8 cellular contexts compared by ENCODE assay signal in genomic region chr17:7854851-7855642, GRCh38. TPM values are rescaled to one million over a fixed set of nuclear protein-coding genes. Genes with fewer than 3 reads are reported as not detected.
DNase-seq lines count a peak whose midpoint lies in the region; ATAC-seq and TF ChIP-seq lines count a peak whose summit lies in the region.

TSS of gene TMEM88 (plus strand) at chr17:7855066. CDS start at chr17:7855075, 9 bp downstream.

- H3K4me1 ChIP-seq in iPS-15b (ENCODE audit: control insufficient read depth, insufficient read depth, low read length) (peaks cover 8% of the 10 kb centered on the region), skeletal muscle tissue (ENCODE audit: control insufficient read depth in 3 of 3, insufficient read depth in 3 of 3, low read length in 3 of 3) (peaks cover 46 to 56% (median 50%) of the 10 kb centered on the region in 3 donors)

- DNase-seq in HL-60 (ENCODE audit: low read depth in 1 of 2, low spot score in 1 of 2) (no peak), HUDEP-2 (lab: John Stamatoyannopoulos, UW; ENCODE audit: unreplicated experiment in 76 of 76) (no peak), T-helper 1 cell (no peak)
- DNase-seq in activated T-cell treated with anti-CD3 and anti-CD28 coated beads, Interleukin-2, amount 50 U/mL, for 48 hours = peak; percentile 24 to 27

- H3K9ac ChIP-seq in iPS-15b (ENCODE audit: low read depth, low read length) = no peak within 1 kb of the TSS
- peak within 1 kb of the TSS; percentile 51 to 95 (median 79) for H3K9ac ChIP-seq in skeletal muscle tissue (ENCODE audit: low read depth in 1 of 3, low read length in 3 of 3)

- peaks cover 7% of the 10 kb centered on the region for H3K36me3 ChIP-seq in iPS-15b (ENCODE audit: control insufficient read depth, insufficient read depth, low read length)
- H3K36me3 ChIP-seq in skeletal muscle tissue (ENCODE audit: control insufficient read depth in 3 of 3, insufficient read depth in 3 of 3, low read length in 3 of 3) = peaks cover 25 to 34% (median 30%) of the 10 kb centered on the region in 3 donors

- H3K9me3 ChIP-seq in iPS-15b (ENCODE audit: control insufficient read depth, insufficient read depth, low read length) (no peaks in the 10 kb centered on the region), skeletal muscle tissue (ENCODE audit: control insufficient read depth in 3 of 3, low read length in 3 of 3) (no peaks in the 10 kb centered on the region)

- peak within 1 kb of the TSS; percentile 94; the same call in 1 of the 2 replicates for H3K27ac ChIP-seq in HL-60 (replicated peaks)
- peak within 1 kb of the TSS; percentile 88 for H3K27ac ChIP-seq in skeletal muscle tissue (ENCODE audit: low read depth, low read length)

- H3K4me3 ChIP-seq in HL-60 (replicated peaks; ENCODE audit: insufficient read depth, low read length) (peak within 1 kb of the TSS; percentile 77), iPS-15b (ENCODE audit: low read depth, low read length) (peak within 1 kb of the TSS; percentile 95), skeletal muscle tissue (ENCODE audit: low read length in 3 of 3) (peak within 1 kb of the TSS; percentile 84 to 98 (median 85))

- no peak for TF ChIP-seq CTCF in HL-60 (IDR thresholded peaks at IDR 0.05; ENCODE audit: insufficient read depth, low read length)

- ATAC-seq in HG02678 (IDR thresholded peaks at IDR 0.05; ENCODE audit: unreplicated experiment) = no peak
- no peak for ATAC-seq in GM18519 (IDR thresholded peaks at IDR 0.05; ENCODE audit: low FRiP score, unreplicated experiment)

- H3K27me3 ChIP-seq in HL-60 (ENCODE audit: insufficient read depth, poor library complexity, severe bottlenecking) (no peaks in the 10 kb centered on the region), iPS-15b (ENCODE audit: control insufficient read depth, insufficient read depth, low read length) (peaks cover 52% of the 10 kb centered on the region), skeletal muscle tissue (ENCODE audit: control insufficient read depth in 3 of 3, insufficient read depth in 3 of 3, low read length in 3 of 3) (no peaks in the 10 kb centered on the region)

RNA-seq across cellular contexts. Expression of gene TMEM88, which starts in this region (rescaled TPM):
- 7.3 TPM for total RNA-seq in skeletal muscle tissue

Comparison
In these comparisons a context has a peak if more than half of its experiments do, and no peak if none do; other contexts are left out.
1. DNase-seq: peak in activated T-cell treated with anti-CD3 and anti-CD28 coated beads, Interleukin-2, amount 50 U/mL, for 48 hours (2 of 2); none in HL-60 (0 of 2), HUDEP-2 (0 of 76) and T-helper 1 cell (0 of 5).
2. Peak in every context shown above with its lines, with median percentiles within 50 percentile points of each other: H3K4me3 ChIP-seq.